In genomic region chr15:68061578-68061977, GRCh38 we compare ENCODE assay signal across 17 cellular contexts.
"Had no signal": no experiment of that assay in that cellular context is flagged by ENCODE, and none has a peak within 500 bp of the region (broad histone marks: within the 10 kb centered on the region; RNA-seq: fewer than 3 reads in every experiment).

No MANE protein-coding gene starts in this region.

- H2AFZ ChIP-seq: hepatocyte had no signal

- DNase-seq: activated CD4-positive, alpha-beta T cell treated with anti-CD3 and anti-CD28 coated beads, Interleukin-2, amount 50 U/mL, for 1 hour; activated CD4-positive, CD25-positive, alpha-beta regulatory T cell; activated T-cell treated with anti-CD3 and anti-CD28 coated beads, Interleukin-2, amount 50 U/mL, for 72 hours; adrenal gland; caudate nucleus; effector CD8-positive, alpha-beta T cell; left ventricle myocardium superior; ovary; stimulated activated CD4-positive, alpha-beta T cell treated with anti-CD3 and anti-CD28 coated beads, Interleukin-15, amount 100 ng/mL, for 24 hours; stimulated activated CD4-positive, alpha-beta T cell treated with anti-CD3 and anti-CD28 coated beads, Interleukin-4, amount 100 ng/mL, for 4 hours; stimulated activated naive CD8-positive, alpha-beta T cell treated with anti-CD3 and anti-CD28 coated beads, Interleukin-15, amount 100 ng/mL, for 72 hours had no signal

- H3K4me3 Mint-ChIP-seq: stimulated activated naive CD8-positive, alpha-beta T cell treated with anti-CD3 and anti-CD28 coated beads, Interleukin-15, amount 100 ng/mL, for 72 hours; T-helper 1 cell treated with Interleukin-12 subunit alpha and Interleukin-12 subunit beta and Interleukin-4 antibody, amounts not matched to agents 30 μg/mL and 1 μg/mL, for 36 hours had no signal

- H3K27ac ChIP-seq: adrenal gland, coronary artery, epithelial cell of prostate, hepatocyte, ovary, thoracic aorta had no signal

- H3K4me2 ChIP-seq: hepatocyte had no signal

- H3K9me3 ChIP-seq: adrenal gland, ovary, thoracic aorta had no signal

- H3K9me3 Mint-ChIP-seq: activated T-cell treated with anti-CD3 and anti-CD28 coated beads, Interleukin-2, amount 50 U/mL, for 72 hours; stimulated activated naive CD8-positive, alpha-beta T cell treated with anti-CD3 and anti-CD28 coated beads, Interleukin-15, amount 100 ng/mL, for 72 hours; T-helper 1 cell treated with Interleukin-12 subunit alpha and Interleukin-12 subunit beta and Interleukin-4 antibody, amounts not matched to agents 30 μg/mL and 1 μg/mL, for 36 hours had no signal

- H3K27me3 ChIP-seq: adrenal gland, hepatocyte, ovary had no signal

- ATAC-seq: activated T-cell treated with anti-CD3 and anti-CD28 coated beads, Interleukin-2, amount 50 U/mL, for 72 hours; left ventricle myocardium superior; SK-N-SH treated with all-trans-retinoic acid at 6 μM for 48 hours; stimulated activated naive CD8-positive, alpha-beta T cell treated with anti-CD3 and anti-CD28 coated beads, Interleukin-15, amount 100 ng/mL, for 72 hours had no signal

- H3K27ac Mint-ChIP-seq: activated T-cell treated with anti-CD3 and anti-CD28 coated beads, Interleukin-2, amount 50 U/mL, for 72 hours; stimulated activated naive CD8-positive, alpha-beta T cell treated with anti-CD3 and anti-CD28 coated beads, Interleukin-15, amount 100 ng/mL, for 72 hours; T-helper 1 cell treated with Interleukin-12 subunit alpha and Interleukin-12 subunit beta and Interleukin-4 antibody, amounts not matched to agents 30 μg/mL and 1 μg/mL, for 36 hours had no signal

- H3K4me3 ChIP-seq: adrenal gland, coronary artery, hepatocyte, ovary, thoracic aorta had no signal

- H3K36me3 ChIP-seq: adrenal gland, ovary had no signal

- H3K27me3 Mint-ChIP-seq: stimulated activated naive CD8-positive, alpha-beta T cell treated with anti-CD3 and anti-CD28 coated beads, Interleukin-15, amount 100 ng/mL, for 72 hours had no signal
